In genomic region chr1:10704383-10704882, GRCh38 we compare ENCODE assay signal across 16 cellular contexts.
DNase-seq lines count a peak whose midpoint lies in the region; ATAC-seq and TF ChIP-seq lines count a peak whose summit lies in the region.
"Had no signal": no experiment of that assay in that cellular context is flagged by ENCODE, and none has a peak within 500 bp of the region (broad histone marks: within the 10 kb centered on the region; RNA-seq: fewer than 3 reads in every experiment).

No MANE protein-coding gene starts in this region.

- TF ChIP-seq POLR2A in adrenal gland (IDR thresholded peaks at IDR 0.05): no peak

- DNase-seq in HEK293T (ENCODE audit: extremely low spot score) (peak; percentile 27), adrenal gland (peak in 5 of 7 donors; percentile 46 to 68 (median 50)), iPS-NIHi7 (ENCODE audit: extremely low spot score) (peak; percentile 77), retina (peak; percentile 83), NCI-H1417 treated with DMSO at 0.1 percent for 48 hours (lab: John Stamatoyannopoulos, UW) (no peak)
- DNase-seq: activated CD4-positive, CD25-positive, alpha-beta regulatory T cell; activated CD8-positive, alpha-beta memory T cell treated with anti-CD3 and anti-CD28 coated beads, Interleukin-2, amount 10 ng/mL, durations not matched to agents 7 days and 5 days; AML-193; dorsolateral prefrontal cortex; NCI-H1436 treated with DMSO at 0.1 percent for 48 hours; occipital lobe; stimulated activated naive CD4-positive, alpha-beta T cell treated with Interleukin-2 at 50 U/mL for 16 hours had no signal

- 28 to 47% (median 35%) methylated on average over 17 to 43 of the region's 43 CpGs for WGBS in adrenal gland, 4 donors

- no peaks in the 10 kb centered on the region for H3K27me3 ChIP-seq in adrenal gland

- H3K4me1 ChIP-seq in adrenal gland (replicated peaks in 1 of 2): peaks cover 0 to 4% of the 10 kb centered on the region in 2 donors

- peak overlapping the region in 1 of 5 donors; percentile 22 for H3K27ac ChIP-seq in adrenal gland
- H3K27ac ChIP-seq: dorsolateral prefrontal cortex had no signal

- intact Hi-C loops in adrenal gland (cut with DNase I): no loop called here

- no peak for ATAC-seq in HG03469 (IDR thresholded peaks at IDR 0.05; ENCODE audit: unreplicated experiment)
- ATAC-seq in GM21515 (IDR thresholded peaks at IDR 0.05; ENCODE audit: unreplicated experiment): no peak
- ATAC-seq in HG03439 (IDR thresholded peaks at IDR 0.05; ENCODE audit: unreplicated experiment): no peak
- ATAC-seq: activated CD8-positive, alpha-beta memory T cell treated with anti-CD3 and anti-CD28 coated beads, Interleukin-2, amount 10 ng/mL, durations not matched to agents 7 days and 5 days; HCT116 had no signal

- CTCF ChIA-PET in HEK293T (lab: Yijun Ruan, JAX): no interaction called here

- POLR2A ChIA-PET in HEK293T (lab: Yijun Ruan, JAX): no interaction called here

- peak overlapping the region in 1 of 4 donors; percentile 34 for H3K4me3 ChIP-seq in adrenal gland
- H3K4me3 ChIP-seq: dorsolateral prefrontal cortex had no signal

- H3K36me3 ChIP-seq in adrenal gland (replicated peaks in 1 of 2): no peaks in the 10 kb centered on the region

- no peaks in the 10 kb centered on the region for H3K9me3 ChIP-seq in adrenal gland (replicated peaks in 1 of 3)

- no peak for TF ChIP-seq CTCF in adrenal gland (IDR thresholded peaks at IDR 0.05)

TF ChIP-seq in HEK293T, 16 proteins besides CTCF, POLR2A, EP300 and RAD21:
- TF ChIP-seq ARNT (IDR thresholded peaks at IDR 0.05) (no peak), PKNOX1 (IDR thresholded peaks at IDR 0.05) (peak; percentile 92)
